In the genomic region with DNA sequence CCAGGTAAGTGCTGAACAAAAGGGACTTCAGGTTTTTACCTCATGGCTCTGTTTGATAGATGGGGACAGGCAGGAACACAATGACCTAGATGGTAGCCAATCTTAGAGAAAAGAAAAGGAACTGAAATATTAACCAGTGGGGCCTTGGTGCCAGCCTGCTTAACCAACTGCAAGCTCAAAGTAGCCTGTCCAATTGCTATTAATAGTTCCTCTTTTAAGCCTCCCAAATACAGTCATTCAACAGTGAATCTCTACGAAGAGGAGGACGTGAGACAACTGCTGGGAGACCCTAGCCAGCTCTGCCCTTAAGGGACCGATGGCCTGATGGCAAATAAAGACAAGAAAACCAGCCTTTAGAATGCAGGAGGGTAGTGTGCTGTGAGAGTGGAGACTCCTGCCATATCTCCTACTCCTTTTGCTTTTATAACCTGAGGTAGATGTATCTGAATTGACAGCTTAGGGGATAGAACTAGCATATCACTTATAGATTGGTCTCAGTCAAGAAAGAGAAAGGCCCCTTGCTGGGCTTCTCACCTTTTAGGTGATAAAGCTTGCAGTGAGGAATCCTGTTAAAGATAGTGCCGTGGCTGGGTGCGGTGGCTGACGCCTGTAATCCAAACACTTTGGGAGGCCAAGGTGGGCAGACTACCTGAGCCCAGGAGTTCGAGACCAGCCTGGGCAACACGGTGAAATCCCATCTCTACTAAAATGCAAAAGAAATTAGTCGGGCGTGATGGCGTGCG, we compare ENCODE assay signal across 13 cellular contexts. TPM values are rescaled to one million over a fixed set of nuclear protein-coding genes. Genes with fewer than 3 reads are reported as not detected.
DNase-seq lines count a peak whose midpoint lies in the region; ATAC-seq and TF ChIP-seq lines count a peak whose summit lies in the region.
"Had no signal": no experiment of that assay in that cellular context is flagged by ENCODE, and none has a peak within 500 bp of the region (broad histone marks: within the 10 kb centered on the region; RNA-seq: fewer than 3 reads in every experiment).

No MANE protein-coding gene starts in this region.

- in situ Hi-C loops in G401 (cut with HindIII; ENCODE audit: low sequenced_read_pairs) = no loop called here

- peaks cover 6% of the 10 kb centered on the region for H3K9me3 Mint-ChIP-seq in central memory CD8-positive, alpha-beta T cell
- H3K9me3 Mint-ChIP-seq: neural progenitor cell had no signal

- no peaks in the 10 kb centered on the region for H3K36me3 Mint-ChIP-seq in central memory CD8-positive, alpha-beta T cell (ENCODE audit: insufficient read depth)
- H3K36me3 Mint-ChIP-seq: neural progenitor cell had no signal

- DNase-seq in G401 (ENCODE audit: low spot score) = peak; percentile 67
- DNase-seq in MV-4-11 (lab: John Stamatoyannopoulos, UW) = peak; percentile 80
- DNase-seq in central memory CD8-positive, alpha-beta T cell (ENCODE audit: low spot score in 2 of 2) = no peak
- DNase-seq in pons (ENCODE audit: low spot score) = peak; percentile 7
- no peak for DNase-seq in dedifferentiated amniotic fluid mesenchymal stem cell (ENCODE audit: extremely low spot score)
- DNase-seq in NCI-H774 (lab: John Stamatoyannopoulos, UW) = no peak
- DNase-seq in HEK293T (ENCODE audit: extremely low spot score) = no peak
- DNase-seq: activated CD4-positive, alpha-beta T cell treated with anti-CD3 and anti-CD28 coated beads for 36 hours; activated naive CD4-positive, alpha-beta T cell treated with anti-CD3 and anti-CD28 coated beads, Interleukin-2, amount 10 ng/mL, durations not matched to agents 7 days and 5 days; DMS79 treated with DMSO at 0.1 percent for 48 hours; NCI-H187 treated with DMSO at 0.1 percent for 48 hours; sigmoid colon had no signal

- H3K27ac Mint-ChIP-seq in central memory CD8-positive, alpha-beta T cell (ENCODE audit: low read depth) = peak overlapping the region; percentile 35
- H3K27ac Mint-ChIP-seq: activated naive CD4-positive, alpha-beta T cell treated with anti-CD3 and anti-CD28 coated beads, Interleukin-2, amount 10 ng/mL, durations not matched to agents 7 days and 5 days; neural progenitor cell had no signal

- ATAC-seq in central memory CD8-positive, alpha-beta T cell (replicated peaks; ENCODE audit: extremely low read depth, poor library complexity, severe bottlenecking) = no peak
- ATAC-seq: activated CD4-positive, alpha-beta T cell treated with anti-CD3 and anti-CD28 coated beads for 36 hours had no signal

- POLR2A ChIA-PET in HEK293T (lab: Yijun Ruan, JAX) = interaction anchor here (1.2 kb wide), 1 partner anchor 10 kb away, joined by 3 read pairs; no protein-coding TSS in a partner anchor

- H3K4me3 Mint-ChIP-seq in central memory CD8-positive, alpha-beta T cell = no peak overlapping the region
- H3K4me3 Mint-ChIP-seq: activated CD4-positive, alpha-beta T cell treated with anti-CD3 and anti-CD28 coated beads for 36 hours; activated naive CD4-positive, alpha-beta T cell treated with anti-CD3 and anti-CD28 coated beads, Interleukin-2, amount 10 ng/mL, durations not matched to agents 7 days and 5 days; neural progenitor cell had no signal

- CTCF ChIA-PET in HEK293T (lab: Yijun Ruan, JAX) = interaction anchor here (0.6 to 1.0 kb wide), 2 partner anchors 11 to 117 kb away, joined by 3 read pairs; no protein-coding TSS in a partner anchor

- no peaks in the 10 kb centered on the region for H3K27me3 Mint-ChIP-seq in central memory CD8-positive, alpha-beta T cell
- H3K27me3 Mint-ChIP-seq: activated CD4-positive, alpha-beta T cell treated with anti-CD3 and anti-CD28 coated beads for 36 hours had no signal

- peaks cover 48% of the 10 kb centered on the region for H3K4me1 Mint-ChIP-seq in central memory CD8-positive, alpha-beta T cell

TF ChIP-seq in HEK293T, 16 proteins besides CTCF, POLR2A, EP300 and RAD21:
- TF ChIP-seq CTBP1 (IDR thresholded peaks at IDR 0.05; ENCODE audit: borderline replicate concordance) = no peak
- TF ChIP-seq ARNT (IDR thresholded peaks at IDR 0.05) = no peak
- no peak for TF ChIP-seq ZNF384 (IDR thresholded peaks at IDR 0.05)
- no peak for TF ChIP-seq LEF1 (IDR thresholded peaks at IDR 0.05; ENCODE audit: borderline replicate concordance)
- no peak for TF ChIP-seq BHLHE40 (IDR thresholded peaks at IDR 0.05; ENCODE audit: borderline replicate concordance)

RNA-seq across cellular contexts. Expression of gene ARSG, which starts 28.3 kb away (rescaled TPM):
- total RNA-seq in G401 (2014; rRNA removed; shearing (Covaris generic)) = 4.3 and 17.3 TPM in 2 replicates

RNA-seq across cellular contexts. Expression of gene SLC16A6, which starts 28.7 kb away (rescaled TPM):
- 0.31 and 0.37 TPM in 2 replicates for total RNA-seq in G401 (2014; rRNA removed; shearing (Covaris generic))

Comparison
In these comparisons a context has a peak if more than half of its experiments do, and no peak if none do; other contexts are left out.
1. DNase-seq: peak in G401 (single experiment), MV-4-11 (single experiment) and pons (single experiment); none in central memory CD8-positive, alpha-beta T cell (0 of 2), dedifferentiated amniotic fluid mesenchymal stem cell (single experiment), NCI-H774 (single experiment) and HEK293T (single experiment).